In the genomic region with DNA sequence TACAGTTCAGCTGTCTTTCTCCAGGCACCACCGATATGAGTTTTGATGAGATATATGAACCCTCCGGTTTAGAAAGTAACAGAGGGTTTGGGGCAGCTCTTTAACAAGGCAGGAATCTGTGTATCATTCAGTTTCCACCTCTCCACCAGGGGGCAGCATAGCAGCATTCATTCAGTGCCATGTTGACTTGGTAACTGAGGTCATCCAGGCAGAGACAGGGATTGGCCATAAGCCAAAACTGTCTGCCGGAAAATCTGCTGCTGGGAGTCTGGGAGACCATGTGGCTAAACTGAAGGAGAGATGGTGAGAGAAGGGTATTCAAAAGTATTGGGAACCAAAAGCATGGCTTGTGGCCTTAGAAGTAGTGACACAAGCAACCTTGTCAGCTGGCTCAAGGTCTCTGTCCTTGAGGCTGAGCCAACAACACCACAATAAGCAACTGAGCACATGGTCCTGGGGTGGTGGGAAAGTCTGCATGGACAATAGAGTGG, we compare ENCODE assay signal across 8 cellular contexts.
DNase-seq lines count a peak whose midpoint lies in the region; ATAC-seq, FAIRE-seq and TF ChIP-seq lines count a peak whose summit lies in the region.

No MANE protein-coding gene starts in this region.

- H3K4me2 ChIP-seq in KMS-11: no peak overlapping the region
- H3K4me2 ChIP-seq in K562 (ENCODE audit: insufficient read depth, low read length): no peak overlapping the region

- ATAC-seq in GM19467 (IDR thresholded peaks at IDR 0.05; ENCODE audit: unreplicated experiment): peak; percentile 72
- ATAC-seq in K562: peak; percentile 95

- H3K27ac ChIP-seq in KMS-11: no peak overlapping the region
- no peak overlapping the region for H3K27ac ChIP-seq in K562 (ENCODE audit: extremely low read depth, low read depth, low read length)

- H3K79me2 ChIP-seq in KMS-11 (ENCODE audit: insufficient read depth, low read depth): no peaks in the 10 kb centered on the region
- H3K79me2 ChIP-seq in K562 (ENCODE audit: control insufficient read depth, insufficient read depth, low read length): no peaks in the 10 kb centered on the region

- CTCF ChIA-PET in K562 (lab: Yijun Ruan, JAX; ENCODE audit: low intra/inter-chr PET ratio): interaction anchor here (0.5 to 1.4 kb wide), 2 partner anchors 336 to 777 kb away, joined by 3 to 4 read pairs; no protein-coding TSS in a partner anchor

- no peak for TF ChIP-seq EP300 in K562 (IDR thresholded peaks at IDR 0.05; ENCODE audit: low read length)

- WGBS in K562 (ENCODE audit: insufficient coverage, low coverage, missing lambda C conversion rate): 0% methylated on average over 3 of the region's 3 CpGs

- DNase-seq in DMS 273 treated with DMSO at 0.1 percent for 48 hours (lab: John Stamatoyannopoulos, UW) (peak; percentile 88), OCI-M1 (lab: John Stamatoyannopoulos, UW) (peak; percentile 83), K562 (ENCODE audit: extremely low read depth in 1 of 4, low spot score in 3 of 4) (peak; percentile 74 to 79 (median 77)), iris pigment epithelial cell (ENCODE audit: low read depth) (peak; percentile 39), dedifferentiated amniotic fluid mesenchymal stem cell (ENCODE audit: extremely low spot score) (no peak)
- DNase-seq in stimulated activated CD4-positive, alpha-beta T cell treated with anti-CD3 and anti-CD28 coated beads, Interleukin-4, amount 100 ng/mL, for 48 hours (ENCODE audit: low read depth in 2 of 2): peak; percentile 28 to 43

- H3K9ac ChIP-seq in KMS-11 (no peak overlapping the region), K562 (ENCODE audit: insufficient read depth in 1 of 2, low read depth in 2 of 2, low read length in 2 of 2) (no peak overlapping the region)

- peak; percentile 34 to 63 for TF ChIP-seq RAD21 in K562 (CRISPR knock-in tag; conservative IDR thresholded peaks at IDR 0.05 in 1 of 2, IDR thresholded peaks at IDR 0.05 in 1 of 2)

- H3K4me3 ChIP-seq in KMS-11 (IDR thresholded peaks at IDR 0.05; ENCODE audit: insufficient read depth, low read depth, low read length) (no peak overlapping the region), K562 (no peak overlapping the region)

- BruUV-seq in K562 (replicated peaks; lab: Mats Ljungman, UMichigan): no TSS peak

- peak; percentile 95 for FAIRE-seq in K562 (lab: Jason Lieb, UNC)

- TF ChIP-seq CTCF in KMS-11 (conservative IDR thresholded peaks at IDR 0.05; ENCODE audit: low read depth, low read length) (peak; percentile 97), K562 (IDR thresholded peaks at IDR 0.05 in 2 of 3, conservative IDR thresholded peaks at IDR 0.05 in 1 of 3; ENCODE audit: insufficient read depth in 2 of 3, low read depth in 1 of 3, low read length in 3 of 3) (peak; percentile 67 to 81 (median 80))

- H3K4me1 ChIP-seq in KMS-11 (ENCODE audit: low read depth, poor library complexity, severe bottlenecking): no peaks in the 10 kb centered on the region
- H3K4me1 ChIP-seq in K562 (replicated peaks in 1 of 2; ENCODE audit: control insufficient read depth in 2 of 2, insufficient read depth in 2 of 2, low read length in 2 of 2): no peaks in the 10 kb centered on the region

- H2AFZ ChIP-seq in KMS-11 (ENCODE audit: low read depth) (no peak overlapping the region), K562 (ENCODE audit: low read depth, low read length) (no peak overlapping the region)

- H4K20me1 ChIP-seq in KMS-11 (ENCODE audit: insufficient read depth) (no peaks in the 10 kb centered on the region), K562 (replicated peaks; ENCODE audit: control insufficient read depth, insufficient read depth, low read length) (no peaks in the 10 kb centered on the region)

- POLR2A ChIA-PET in K562 (lab: Yijun Ruan, JAX): interaction anchor here (0.6 kb wide), 2 partner anchors 14 to 49 kb away, joined by 3 to 4 read pairs; no protein-coding TSS in a partner anchor

- no peaks in the 10 kb centered on the region for H3K9me1 ChIP-seq in K562 (ENCODE audit: control insufficient read depth, insufficient read depth, low read length)

- H3K36me3 ChIP-seq in KMS-11 (ENCODE audit: insufficient read depth): no peaks in the 10 kb centered on the region
- no peaks in the 10 kb centered on the region for H3K36me3 ChIP-seq in K562 (ENCODE audit: control insufficient read depth, insufficient read depth, low read length)

- H3K9me3 ChIP-seq in K562 (replicated peaks; ENCODE audit: control insufficient read depth, insufficient read depth, low read depth, low read length): no peaks in the 10 kb centered on the region

- no peaks in the 10 kb centered on the region for H3K27me3 ChIP-seq in KMS-11 (ENCODE audit: insufficient read depth, low read depth)
- no peaks in the 10 kb centered on the region; a peak in 1 of 5 replicates for H3K27me3 ChIP-seq in K562 (ENCODE audit: control insufficient read depth in 2 of 2, insufficient read depth in 2 of 2, low read length in 2 of 2)

- in situ Hi-C loops in K562 (cut with MboI): no loop called here

- intact Hi-C loops in K562 (cut with micrococcal nuclease): loop anchor here (1.0 to 10.0 kb wide), 3 partner anchors 111 to 335 kb away; no protein-coding TSS in a partner anchor

- no peak for TF ChIP-seq POLR2A in K562 (conservative IDR thresholded peaks at IDR 0.05)

TF ChIP-seq in K562, 482 proteins besides CTCF, POLR2A, EP300 and RAD21 (continues in another document):
- TF ChIP-seq RFX5 (IDR thresholded peaks at IDR 0.05; ENCODE audit: low read depth, low read length) (0 out of 2 replicates have a peak, but pooled peaks have one; percentile 52), NFIX (CRISPR knock-in tag; IDR thresholded peaks at IDR 0.05; ENCODE audit: low read depth) (peak; percentile 16; the same call in 1 of the 2 replicates), ZKSCAN3 (CRISPR knock-in tag; IDR thresholded peaks at IDR 0.05) (no peak), ZNF449 (CRISPR knock-in tag; IDR thresholded peaks at IDR 0.05) (no peak), POLR2AphosphoS2 (IDR thresholded peaks at IDR 0.05; ENCODE audit: low read length) (no peak), SMC3 (conservative IDR thresholded peaks at IDR 0.05; ENCODE audit: insufficient read depth, low read depth, low read length) (peak; percentile 52; the same call in 1 of the 2 replicates), ZKSCAN1 (IDR thresholded peaks at IDR 0.05; ENCODE audit: low read depth, low read length) (no peak)
- TF ChIP-seq, protein P1, sequence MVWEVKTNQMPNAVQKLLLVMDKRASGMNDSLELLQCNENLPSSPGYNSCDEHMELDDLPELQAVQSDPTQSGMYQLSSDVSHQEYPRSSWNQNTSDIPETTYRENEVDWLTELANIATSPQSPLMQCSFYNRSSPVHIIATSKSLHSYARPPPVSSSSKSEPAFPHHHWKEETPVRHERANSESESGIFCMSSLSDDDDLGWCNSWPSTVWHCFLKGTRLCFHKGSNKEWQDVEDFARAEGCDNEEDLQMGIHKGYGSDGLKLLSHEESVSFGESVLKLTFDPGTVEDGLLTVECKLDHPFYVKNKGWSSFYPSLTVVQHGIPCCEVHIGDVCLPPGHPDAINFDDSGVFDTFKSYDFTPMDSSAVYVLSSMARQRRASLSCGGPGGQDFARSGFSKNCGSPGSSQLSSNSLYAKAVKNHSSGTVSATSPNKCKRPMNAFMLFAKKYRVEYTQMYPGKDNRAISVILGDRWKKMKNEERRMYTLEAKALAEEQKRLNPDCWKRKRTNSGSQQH (CRISPR knock-in tag; IDR thresholded peaks at IDR 0.05): no peak
- TF ChIP-seq, protein P2, sequence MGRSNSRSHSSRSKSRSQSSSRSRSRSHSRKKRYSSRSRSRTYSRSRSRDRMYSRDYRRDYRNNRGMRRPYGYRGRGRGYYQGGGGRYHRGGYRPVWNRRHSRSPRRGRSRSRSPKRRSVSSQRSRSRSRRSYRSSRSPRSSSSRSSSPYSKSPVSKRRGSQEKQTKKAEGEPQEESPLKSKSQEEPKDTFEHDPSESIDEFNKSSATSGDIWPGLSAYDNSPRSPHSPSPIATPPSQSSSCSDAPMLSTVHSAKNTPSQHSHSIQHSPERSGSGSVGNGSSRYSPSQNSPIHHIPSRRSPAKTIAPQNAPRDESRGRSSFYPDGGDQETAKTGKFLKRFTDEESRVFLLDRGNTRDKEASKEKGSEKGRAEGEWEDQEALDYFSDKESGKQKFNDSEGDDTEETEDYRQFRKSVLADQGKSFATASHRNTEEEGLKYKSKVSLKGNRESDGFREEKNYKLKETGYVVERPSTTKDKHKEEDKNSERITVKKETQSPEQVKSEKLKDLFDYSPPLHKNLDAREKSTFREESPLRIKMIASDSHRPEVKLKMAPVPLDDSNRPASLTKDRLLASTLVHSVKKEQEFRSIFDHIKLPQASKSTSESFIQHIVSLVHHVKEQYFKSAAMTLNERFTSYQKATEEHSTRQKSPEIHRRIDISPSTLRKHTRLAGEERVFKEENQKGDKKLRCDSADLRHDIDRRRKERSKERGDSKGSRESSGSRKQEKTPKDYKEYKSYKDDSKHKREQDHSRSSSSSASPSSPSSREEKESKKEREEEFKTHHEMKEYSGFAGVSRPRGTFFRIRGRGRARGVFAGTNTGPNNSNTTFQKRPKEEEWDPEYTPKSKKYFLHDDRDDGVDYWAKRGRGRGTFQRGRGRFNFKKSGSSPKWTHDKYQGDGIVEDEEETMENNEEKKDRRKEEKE (IDR thresholded peaks at IDR 0.05; ENCODE audit: borderline replicate concordance in 1 of 2, control insufficient read depth in 1 of 2, low read depth in 2 of 2, low read length in 1 of 2): no peak
- TF ChIP-seq, protein P3, sequence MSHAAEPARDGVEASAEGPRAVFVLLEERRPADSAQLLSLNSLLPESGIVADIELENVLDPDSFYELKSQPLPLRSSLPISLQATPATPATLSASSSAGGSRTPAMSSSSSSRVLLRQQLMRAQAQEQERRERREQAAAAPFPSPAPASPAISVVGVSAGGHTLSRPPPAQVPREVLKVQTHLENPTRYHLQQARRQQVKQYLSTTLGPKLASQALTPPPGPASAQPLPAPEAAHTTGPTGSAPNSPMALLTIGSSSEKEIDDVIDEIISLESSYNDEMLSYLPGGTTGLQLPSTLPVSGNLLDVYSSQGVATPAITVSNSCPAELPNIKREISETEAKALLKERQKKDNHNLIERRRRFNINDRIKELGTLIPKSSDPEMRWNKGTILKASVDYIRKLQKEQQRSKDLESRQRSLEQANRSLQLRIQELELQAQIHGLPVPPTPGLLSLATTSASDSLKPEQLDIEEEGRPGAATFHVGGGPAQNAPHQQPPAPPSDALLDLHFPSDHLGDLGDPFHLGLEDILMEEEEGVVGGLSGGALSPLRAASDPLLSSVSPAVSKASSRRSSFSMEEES (CRISPR knock-in tag; IDR thresholded peaks at IDR 0.05): no peak
